19 cellular contexts compared by ENCODE assay signal in genomic region chr7:630111-630511, GRCh38.
DNase-seq lines count a peak whose midpoint lies in the region; ATAC-seq, FAIRE-seq and TF ChIP-seq lines count a peak whose summit lies in the region.
"Had no signal": no experiment of that assay in that cellular context is flagged by ENCODE, and none has a peak within 500 bp of the region (broad histone marks: within the 10 kb centered on the region; RNA-seq: fewer than 3 reads in every experiment).

No MANE protein-coding gene starts in this region.

- no peaks in the 10 kb centered on the region for H4K20me1 ChIP-seq in osteoblast (ENCODE audit: insufficient read depth, low read length)

- no peak for FAIRE-seq in kidney (lab: Jason Lieb, UNC)
- FAIRE-seq in GM19239 (lab: Jason Lieb, UNC), result no peak
- FAIRE-seq: GM12878, H54, HTR-8/SVneo had no signal

- H3K4me1 ChIP-seq in kidney (ENCODE audit: control insufficient read depth in 1 of 2, insufficient read depth in 1 of 2, low read depth in 1 of 2, low read length in 2 of 2), result no peaks in the 10 kb centered on the region
- H3K4me1 ChIP-seq in osteoblast (ENCODE audit: insufficient read depth, low read length), result no peaks in the 10 kb centered on the region
- H3K4me1 ChIP-seq in upper lobe of right lung, result no peaks in the 10 kb centered on the region
- no peaks in the 10 kb centered on the region for H3K4me1 ChIP-seq in psoas muscle

- H3K79me2 ChIP-seq in osteoblast (ENCODE audit: insufficient read depth, low read length), result no peaks in the 10 kb centered on the region

- no peak for ATAC-seq in upper lobe of right lung
- ATAC-seq in psoas muscle, result no peak
- ATAC-seq: GM12878, HCT116 had no signal

- H2AFZ ChIP-seq in osteoblast (ENCODE audit: low read length), result no peak overlapping the region
- H2AFZ ChIP-seq: GM23248 had no signal

- no peak overlapping the region for H3K4me3 ChIP-seq in kidney (ENCODE audit: low read length in 2 of 2)
- H3K4me3 ChIP-seq in osteoblast (ENCODE audit: insufficient read depth, low read length), result no peak overlapping the region
- no peak overlapping the region for H3K4me3 ChIP-seq in upper lobe of right lung
- H3K4me3 ChIP-seq in psoas muscle, result no peak overlapping the region
- H3K4me3 ChIP-seq: BLaER1, GM12878, GM23248 had no signal

- no peak overlapping the region for H3K4me2 ChIP-seq in osteoblast (ENCODE audit: insufficient read depth, low read length)
- H3K4me2 ChIP-seq: BLaER1 had no signal

- TF ChIP-seq CTCF in kidney (IDR thresholded peaks at IDR 0.05; ENCODE audit: borderline replicate concordance, extremely low read depth, insufficient read depth) (no peak), osteoblast (IDR thresholded peaks at IDR 0.05; ENCODE audit: extremely low read depth, low read depth, low read length) (no peak), upper lobe of right lung (IDR thresholded peaks at IDR 0.05) (no peak), psoas muscle (IDR thresholded peaks at IDR 0.05) (no peak)

- WGBS in psoas muscle, 3 donors, result 93 to 98% (median 96%) methylated on average over 12 of the region's 12 CpGs

- no peak overlapping the region for H3K9ac ChIP-seq in kidney (ENCODE audit: low read length in 2 of 2)
- H3K9ac ChIP-seq: BLaER1, GM23248 had no signal

- peak; percentile 24 for DNase-seq in D341Med (ENCODE audit: low spot score)
- peak; percentile 61 for DNase-seq in kidney
- DNase-seq in osteoblast (ENCODE audit: insufficient read length, low spot score, missing footprints), result peak; percentile 25
- DNase-seq in upper lobe of right lung, result peak; percentile 63
- no peak for DNase-seq in stimulated activated CD4-positive, alpha-beta T cell treated with anti-CD3 and anti-CD28 coated beads, Interleukin-2, amount 100 ng/mL, for 24 hours
- DNase-seq in psoas muscle, result no peak
- DNase-seq in GM19239 (ENCODE audit: insufficient read length, low spot score), result no peak
- DNase-seq: 8988T; CD4-positive, alpha-beta memory T cell; DND-41; EL; GM23248; HFFc6; IMR-90 had no signal

- H3K36me3 ChIP-seq in kidney (ENCODE audit: control insufficient read depth in 1 of 2, insufficient read depth in 2 of 2, low read length in 2 of 2) (no peaks in the 10 kb centered on the region), osteoblast (ENCODE audit: insufficient read depth, low read length) (no peaks in the 10 kb centered on the region), upper lobe of right lung (no peaks in the 10 kb centered on the region), psoas muscle (ENCODE audit: insufficient read depth in 1 of 2, low read depth in 1 of 2) (no peaks in the 10 kb centered on the region)
- H3K36me3 ChIP-seq: BLaER1 had no signal

- peaks cover 0 to 5% of the 10 kb centered on the region in 2 donors for H3K9me3 ChIP-seq in kidney (ENCODE audit: control insufficient read depth in 1 of 2, low read length in 2 of 2)
- H3K9me3 ChIP-seq in osteoblast (ENCODE audit: low read depth, low read length), result no peaks in the 10 kb centered on the region
- peaks cover 6% of the 10 kb centered on the region for H3K9me3 ChIP-seq in upper lobe of right lung
- H3K9me3 ChIP-seq in psoas muscle, result peaks cover 11% of the 10 kb centered on the region

- H3K27ac ChIP-seq in kidney (ENCODE audit: low read depth in 2 of 2, low read length in 2 of 2) (no peak overlapping the region), osteoblast (ENCODE audit: low read depth, low read length) (no peak overlapping the region), upper lobe of right lung (no peak overlapping the region), psoas muscle (no peak overlapping the region)
- H3K27ac ChIP-seq: BLaER1, GM23248 had no signal

- H3K27me3 ChIP-seq in osteoblast (ENCODE audit: insufficient read depth, low read length) (no peaks in the 10 kb centered on the region), upper lobe of right lung (no peaks in the 10 kb centered on the region), psoas muscle (ENCODE audit: insufficient read depth in 3 of 3, low read length in 2 of 3) (no peaks in the 10 kb centered on the region)
- H3K27me3 ChIP-seq: BLaER1 had no signal

- intact Hi-C loops in kidney (cut with DNase I), result loop anchor here (10.0 kb wide), 1 partner anchor 305 kb away; no protein-coding TSS in a partner anchor
- intact Hi-C loops in upper lobe of right lung (cut with DNase I), result no loop called here
- intact Hi-C loops in psoas muscle (cut with DNase I), result no loop called here

Comparison
In these comparisons a context has a peak if more than half of its experiments do, and no peak if none do; other contexts are left out.
1. DNase-seq: peak in D341Med (single experiment), kidney (single experiment), osteoblast (single experiment) and upper lobe of right lung (single experiment); none in stimulated activated CD4-positive, alpha-beta T cell treated with anti-CD3 and anti-CD28 coated beads, Interleukin-2, amount 100 ng/mL, for 24 hours (0 of 2), psoas muscle (0 of 2) and GM19239 (single experiment).